8 cellular contexts compared by ENCODE assay signal in the genomic region with DNA sequence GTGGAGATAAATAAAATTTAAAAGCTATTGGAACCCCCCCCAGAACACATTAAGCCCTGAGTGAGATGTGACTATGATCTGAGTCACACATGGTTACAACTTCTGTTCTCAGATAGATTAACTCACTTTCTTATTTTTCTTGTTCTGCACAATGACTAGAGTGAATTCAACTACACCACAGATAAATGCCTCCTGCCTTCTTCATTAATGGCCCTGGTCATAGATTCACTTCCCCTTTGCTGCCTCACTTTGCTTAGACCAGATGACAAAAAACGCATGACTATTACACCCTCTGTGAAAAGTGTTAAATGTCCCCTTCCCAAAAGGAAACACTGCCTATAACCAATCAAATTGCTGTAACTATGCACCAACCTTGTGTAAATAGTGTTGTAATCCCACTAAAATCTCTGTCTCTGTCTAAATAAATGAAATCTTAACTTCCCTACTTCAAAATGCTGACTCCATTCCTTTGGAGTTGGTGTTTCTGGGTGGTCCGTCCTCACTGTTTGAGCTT. TPM values are rescaled to one million over a fixed set of nuclear protein-coding genes. Genes with fewer than 3 reads are reported as not detected.
DNase-seq lines count a peak whose midpoint lies in the region; ATAC-seq and TF ChIP-seq lines count a peak whose summit lies in the region.

No MANE protein-coding gene starts in this region.

- H3K4me3 ChIP-seq in GM23248, result no peak overlapping the region
- H3K4me3 ChIP-seq in vagina, result no peak overlapping the region

- no peaks in the 10 kb centered on the region for H4K20me1 ChIP-seq in GM23248 (ENCODE audit: insufficient read depth)

- intact Hi-C loops in vagina (cut with DNase I), result no loop called here

- ATAC-seq in left lobe of liver (peak; percentile 71), SK-N-SH treated with all-trans-retinoic acid at 6 μM for 48 hours (no peak)

- no peaks in the 10 kb centered on the region for H3K9me2 ChIP-seq in GM23248 (ENCODE audit: insufficient read depth)

- no peak overlapping the region for H3K9ac ChIP-seq in GM23248

- H3K9me3 ChIP-seq in GM23248 (ENCODE audit: low read depth), result no peaks in the 10 kb centered on the region
- H3K9me3 ChIP-seq in vagina, result no peaks in the 10 kb centered on the region

- H3K27me3 ChIP-seq in GM23248 (replicated peaks; ENCODE audit: insufficient read depth) (no peaks in the 10 kb centered on the region), vagina (no peaks in the 10 kb centered on the region)

- H3F3A ChIP-seq in GM23248 (ENCODE audit: insufficient read depth), result peaks cover 11% of the 10 kb centered on the region

- H3K79me2 ChIP-seq in GM23248 (ENCODE audit: insufficient read depth), result no peaks in the 10 kb centered on the region

- no peaks in the 10 kb centered on the region for H3K36me3 ChIP-seq in GM23248 (ENCODE audit: low read depth)
- H3K36me3 ChIP-seq in vagina, result no peaks in the 10 kb centered on the region

- no peak for TF ChIP-seq CTCF in GM13976 (IDR thresholded peaks at IDR 0.05; ENCODE audit: borderline replicate concordance, control extremely low read depth, extremely low read depth, insufficient read depth, missing control alignments)
- TF ChIP-seq CTCF in vagina (IDR thresholded peaks at IDR 0.05), result no peak

- peaks cover 7% of the 10 kb centered on the region; the same call in 1 of the 2 replicates for H3K4me1 ChIP-seq in GM23248 (ENCODE audit: insufficient read depth)
- no peaks in the 10 kb centered on the region for H3K4me1 ChIP-seq in vagina

- 0 out of 2 replicates have a peak overlapping the region, but pooled peaks have one; percentile 33 for H2AFZ ChIP-seq in GM23248

- 51 to 52% methylated on average over 2 of the region's 2 CpGs for WGBS in GM23248 (ENCODE audit: low coverage in 1 of 2, low lambda C conversion rate in 2 of 2, missing lambda C conversion rate in 2 of 2), 2 experiments

- H3K4me2 ChIP-seq in GM23248 (ENCODE audit: unreplicated experiment), result peak overlapping the region; percentile 1

- no peak for TF ChIP-seq POLR2A in vagina (IDR thresholded peaks at IDR 0.05)

- in situ Hi-C loops in GM13976 (cut with MboI; ENCODE audit: low sequenced_read_pairs, unreplicated experiment) (no loop called here), GM23248 (cut with MboI) (no loop called here)

- DNase-seq in GM13976 (ENCODE audit: low spot score) (peak; percentile 59), GM23248 (peak; percentile 64), NOMO-1 (lab: John Stamatoyannopoulos, UW; ENCODE audit: unreplicated experiment in 2 of 2) (peak; percentile 66 to 81), left lobe of liver (ENCODE audit: low spot score) (no peak), NCI-H2227 (lab: John Stamatoyannopoulos, UW; ENCODE audit: unreplicated experiment) (no peak), cerebellar nuclear complex (lab: John Stamatoyannopoulos, UW) (no peak), vagina (ENCODE audit: extremely low spot score in 2 of 2) (no peak)

- H3K27ac ChIP-seq in GM23248 (no peak overlapping the region), vagina (no peak overlapping the region)

TF ChIP-seq in SK-N-SH treated with all-trans-retinoic acid at 6 μM for 48 hours, 23 proteins besides CTCF, POLR2A, EP300 and RAD21:
- TF ChIP-seq TOX (CRISPR knock-in tag; IDR thresholded peaks at IDR 0.05; ENCODE audit: borderline replicate concordance) (no peak), ZNF565 (CRISPR knock-in tag; conservative IDR thresholded peaks at IDR 0.05; ENCODE audit: low read depth) (no peak), ZC3H10 (CRISPR knock-in tag; IDR thresholded peaks at IDR 0.05) (no peak), CSDC2 (CRISPR knock-in tag; IDR thresholded peaks at IDR 0.05) (no peak), ESRRG (CRISPR knock-in tag; IDR thresholded peaks at IDR 0.05) (no peak), ARNTL (CRISPR knock-in tag; IDR thresholded peaks at IDR 0.05; ENCODE audit: borderline replicate concordance, low read depth) (no peak)
- TF ChIP-seq, protein P1, sequence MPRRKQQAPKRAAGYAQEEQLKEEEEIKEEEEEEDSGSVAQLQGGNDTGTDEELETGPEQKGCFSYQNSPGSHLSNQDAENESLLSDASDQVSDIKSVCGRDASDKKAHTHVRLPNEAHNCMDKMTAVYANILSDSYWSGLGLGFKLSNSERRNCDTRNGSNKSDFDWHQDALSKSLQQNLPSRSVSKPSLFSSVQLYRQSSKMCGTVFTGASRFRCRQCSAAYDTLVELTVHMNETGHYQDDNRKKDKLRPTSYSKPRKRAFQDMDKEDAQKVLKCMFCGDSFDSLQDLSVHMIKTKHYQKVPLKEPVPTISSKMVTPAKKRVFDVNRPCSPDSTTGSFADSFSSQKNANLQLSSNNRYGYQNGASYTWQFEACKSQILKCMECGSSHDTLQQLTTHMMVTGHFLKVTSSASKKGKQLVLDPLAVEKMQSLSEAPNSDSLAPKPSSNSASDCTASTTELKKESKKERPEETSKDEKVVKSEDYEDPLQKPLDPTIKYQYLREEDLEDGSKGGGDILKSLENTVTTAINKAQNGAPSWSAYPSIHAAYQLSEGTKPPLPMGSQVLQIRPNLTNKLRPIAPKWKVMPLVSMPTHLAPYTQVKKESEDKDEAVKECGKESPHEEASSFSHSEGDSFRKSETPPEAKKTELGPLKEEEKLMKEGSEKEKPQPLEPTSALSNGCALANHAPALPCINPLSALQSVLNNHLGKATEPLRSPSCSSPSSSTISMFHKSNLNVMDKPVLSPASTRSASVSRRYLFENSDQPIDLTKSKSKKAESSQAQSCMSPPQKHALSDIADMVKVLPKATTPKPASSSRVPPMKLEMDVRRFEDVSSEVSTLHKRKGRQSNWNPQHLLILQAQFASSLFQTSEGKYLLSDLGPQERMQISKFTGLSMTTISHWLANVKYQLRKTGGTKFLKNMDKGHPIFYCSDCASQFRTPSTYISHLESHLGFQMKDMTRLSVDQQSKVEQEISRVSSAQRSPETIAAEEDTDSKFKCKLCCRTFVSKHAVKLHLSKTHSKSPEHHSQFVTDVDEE (CRISPR knock-in tag; IDR thresholded peaks at IDR 0.05), result no peak
- TF ChIP-seq, protein P2, sequence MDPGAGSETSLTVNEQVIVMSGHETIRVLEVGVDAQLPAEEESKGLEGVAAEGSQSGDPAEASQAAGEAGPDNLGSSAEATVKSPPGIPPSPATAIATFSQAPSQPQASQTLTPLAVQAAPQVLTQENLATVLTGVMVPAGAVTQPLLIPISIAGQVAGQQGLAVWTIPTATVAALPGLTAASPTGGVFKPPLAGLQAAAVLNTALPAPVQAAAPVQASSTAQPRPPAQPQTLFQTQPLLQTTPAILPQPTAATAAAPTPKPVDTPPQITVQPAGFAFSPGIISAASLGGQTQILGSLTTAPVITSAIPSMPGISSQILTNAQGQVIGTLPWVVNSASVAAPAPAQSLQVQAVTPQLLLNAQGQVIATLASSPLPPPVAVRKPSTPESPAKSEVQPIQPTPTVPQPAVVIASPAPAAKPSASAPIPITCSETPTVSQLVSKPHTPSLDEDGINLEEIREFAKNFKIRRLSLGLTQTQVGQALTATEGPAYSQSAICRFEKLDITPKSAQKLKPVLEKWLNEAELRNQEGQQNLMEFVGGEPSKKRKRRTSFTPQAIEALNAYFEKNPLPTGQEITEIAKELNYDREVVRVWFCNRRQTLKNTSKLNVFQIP (CRISPR knock-in tag; IDR thresholded peaks at IDR 0.05; ENCODE audit: borderline replicate concordance, low read depth), result no peak

RNA-seq across cellular contexts. Expression of a gene that starts 49.4 kb away (rescaled TPM):
- not detected in 2 replicates for total RNA-seq in GM23248 (2014; rRNA removed; shearing (Covaris generic))
- not detected in 2 replicates for polyA plus RNA-seq in GM23248 (2016; fragmentation: Nextera tagmentation; extraction: Ambion mirVana)
- total RNA-seq in left lobe of liver, result 206 TPM
- not detected for total RNA-seq in vagina

Comparison
In these comparisons a context has a peak if more than half of its experiments do, and no peak if none do; other contexts are left out.
1. DNase-seq: peak in GM13976 (single experiment), GM23248 (single experiment) and NOMO-1 (2 of 2); none in left lobe of liver (single experiment), NCI-H2227 (single experiment), cerebellar nuclear complex (0 of 2) and vagina (0 of 2).
2. RNA of a gene that starts 49.4 kb away (total RNA-seq): 206 TPM in left lobe of liver (single experiment); not detected in GM23248 and not detected in vagina (single experiment); every median in the first group is over 100 times any median in the second.